Comparison of ENCODE assay signal across 25 cellular contexts in the genomic region with DNA sequence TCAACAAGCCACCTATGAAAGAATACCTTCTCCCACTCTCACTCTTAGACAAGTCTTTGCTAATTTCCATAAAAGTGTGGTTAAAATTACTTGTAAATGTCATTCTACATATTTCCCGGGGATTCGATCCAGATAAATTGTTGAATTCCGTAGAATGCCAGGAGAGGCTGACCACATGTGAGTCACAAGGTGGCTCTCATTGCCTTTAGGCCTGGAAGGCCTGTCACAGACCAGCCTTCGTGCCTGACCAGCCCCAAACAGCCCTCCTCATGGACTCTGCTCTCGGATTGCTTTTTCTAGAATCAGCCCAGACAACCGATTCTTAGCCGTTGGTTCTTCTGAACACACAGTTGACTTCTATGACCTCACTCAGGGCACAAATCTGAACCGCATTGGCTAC.
DNase-seq lines count a peak whose midpoint lies in the region; ATAC-seq and TF ChIP-seq lines count a peak whose summit lies in the region.
"Had no signal": no experiment of that assay in that cellular context is flagged by ENCODE, and none has a peak within 500 bp of the region (broad histone marks: within the 10 kb centered on the region; RNA-seq: fewer than 3 reads in every experiment).

No MANE protein-coding gene starts in this region.

- no TSS peak for BruUV-seq in Panc1 (replicated peaks; lab: Mats Ljungman, UMichigan)

- no peak overlapping the region for H3K4me3 Mint-ChIP-seq in effector memory CD8-positive, alpha-beta T cell
- H3K4me3 Mint-ChIP-seq in osteocyte (ENCODE audit: unreplicated experiment), result no peak overlapping the region
- H3K4me3 Mint-ChIP-seq: B cell had no signal

- 84 to 95% (median 93%) methylated on average over 8 of the region's 8 CpGs for WGBS in psoas muscle, 3 donors

- no peaks in the 10 kb centered on the region for H3K9me3 Mint-ChIP-seq in effector memory CD8-positive, alpha-beta T cell
- H3K9me3 Mint-ChIP-seq in osteocyte (ENCODE audit: unreplicated experiment), result no peaks in the 10 kb centered on the region

- peaks cover 4% of the 10 kb centered on the region for H3K36me3 Mint-ChIP-seq in effector memory CD8-positive, alpha-beta T cell (ENCODE audit: insufficient read depth)
- H3K36me3 Mint-ChIP-seq in osteocyte (ENCODE audit: unreplicated experiment), result peaks cover 24% of the 10 kb centered on the region

- H3K36me3 ChIP-seq in Panc1 (ENCODE audit: control insufficient read depth, insufficient read depth, low read length) (no peaks in the 10 kb centered on the region; the same call in 1 of the 2 replicates), psoas muscle (ENCODE audit: insufficient read depth in 1 of 2, low read depth in 1 of 2) (no peaks in the 10 kb centered on the region)
- H3K36me3 ChIP-seq: gastrocnemius medialis, thyroid gland had no signal

- CTCF ChIA-PET in Panc1 (lab: Charles Lee), result no interaction called here

- no peaks in the 10 kb centered on the region for H3K27me3 ChIP-seq in Panc1 (ENCODE audit: control insufficient read depth, insufficient read depth, low read length)
- no peaks in the 10 kb centered on the region for H3K27me3 ChIP-seq in psoas muscle (ENCODE audit: insufficient read depth in 3 of 3, low read length in 2 of 3)
- H3K27me3 ChIP-seq: dorsolateral prefrontal cortex, gastrocnemius medialis, thyroid gland had no signal

- no peak for TF ChIP-seq CTCF in Panc1 (IDR thresholded peaks at IDR 0.05)
- TF ChIP-seq CTCF in psoas muscle (IDR thresholded peaks at IDR 0.05), result no peak
- no peak for TF ChIP-seq CTCF in osteocyte (IDR thresholded peaks at IDR 0.05)

- DNase-seq in EH (ENCODE audit: low read depth), result peak; percentile 75
- DNase-seq in Panc1 (ENCODE audit: low read depth, low spot score), result no peak
- DNase-seq in effector memory CD8-positive, alpha-beta T cell, result no peak
- no peak for DNase-seq in psoas muscle
- no peak for DNase-seq in osteocyte (ENCODE audit: extremely low spot score, unreplicated experiment)
- DNase-seq: activated CD4-positive, alpha-beta T cell treated with anti-CD3 and anti-CD28 coated beads, Interleukin-2, amount 50 U/mL, for 1 hour; activated CD8-positive, alpha-beta memory T cell treated with anti-CD3 and anti-CD28 coated beads, Interleukin-2, amount 50 U/mL, for 4 hours; activated effector memory CD4-positive, alpha-beta T cell treated with anti-CD3 and anti-CD28 coated beads, Interleukin-2, amount 50 U/mL, for 16 hours; central memory CD4-positive, alpha-beta T cell; dorsolateral prefrontal cortex; gastrocnemius medialis; GDM1; kidney glomerular epithelial cell; NCI-H1436 treated with DMSO at 0.1 percent for 48 hours; NCI-H2171 treated with DMSO at 0.1 percent for 48 hours; NCI-H526 treated with DMSO at 0.1 percent for 48 hours; SHP77 treated with DMSO at 0.1 percent for 48 hours; stimulated activated naive CD4-positive, alpha-beta T cell treated with Interleukin-2 at 50 U/mL for 16 hours; T-cell; thyroid gland had no signal

- no peak for ATAC-seq in Panc1
- no peak for ATAC-seq in effector memory CD8-positive, alpha-beta T cell (replicated peaks)
- no peak for ATAC-seq in psoas muscle
- no peak for ATAC-seq in GM18907 (IDR thresholded peaks at IDR 0.05; ENCODE audit: unreplicated experiment)
- ATAC-seq in HG02623 (IDR thresholded peaks at IDR 0.05; ENCODE audit: unreplicated experiment), result no peak
- ATAC-seq: gastrocnemius medialis had no signal

- intact Hi-C loops in Panc1 (cut with micrococcal nuclease; ENCODE audit: unreplicated experiment) (no loop called here), psoas muscle (cut with DNase I) (no loop called here)

- no peaks in the 10 kb centered on the region for H3K27me3 Mint-ChIP-seq in effector memory CD8-positive, alpha-beta T cell
- no peaks in the 10 kb centered on the region for H3K27me3 Mint-ChIP-seq in osteocyte (ENCODE audit: unreplicated experiment)
- H3K27me3 Mint-ChIP-seq: B cell, T-cell had no signal

- POLR2A ChIA-PET in Panc1 (lab: Charles Lee), result no interaction called here

- H3K27ac ChIP-seq in Panc1 (ENCODE audit: low read length), result peak overlapping the region; percentile 77
- peak overlapping the region; percentile 39 for H3K27ac ChIP-seq in psoas muscle
- H3K27ac ChIP-seq: epithelial cell of prostate, thyroid gland had no signal

- H3K4me1 ChIP-seq in Panc1 (ENCODE audit: control insufficient read depth, insufficient read depth, low read length), result peaks cover 24% of the 10 kb centered on the region
- H3K4me1 ChIP-seq in psoas muscle, result peaks cover 29% of the 10 kb centered on the region

- H3K9me3 ChIP-seq in Panc1 (ENCODE audit: control insufficient read depth, insufficient read depth, low read depth, low read length), result no peaks in the 10 kb centered on the region
- H3K9me3 ChIP-seq in psoas muscle, result no peaks in the 10 kb centered on the region
- H3K9me3 ChIP-seq: gastrocnemius medialis, thyroid gland had no signal

- in situ Hi-C loops in Panc1 (cut with HindIII; ENCODE audit: low pct_unique_long_range_greater_than_20kb, low sequenced_read_pairs), result no loop called here

- H3K4me1 Mint-ChIP-seq in effector memory CD8-positive, alpha-beta T cell (ENCODE audit: low read depth in 2 of 2), result peaks cover 16 to 41% of the 10 kb centered on the region in 2 donors
- H3K4me1 Mint-ChIP-seq in osteocyte (ENCODE audit: unreplicated experiment), result peaks cover 20% of the 10 kb centered on the region

- peak overlapping the region; percentile 49 to 77 for H3K27ac Mint-ChIP-seq in effector memory CD8-positive, alpha-beta T cell
- H3K27ac Mint-ChIP-seq in osteocyte (ENCODE audit: unreplicated experiment), result no peak overlapping the region
- H3K27ac Mint-ChIP-seq: B cell had no signal

- H3K4me3 ChIP-seq in Panc1 (ENCODE audit: low read depth in 2 of 2, low read length in 2 of 2) (no peak overlapping the region), psoas muscle (no peak overlapping the region)
- H3K4me3 ChIP-seq: dorsolateral prefrontal cortex, gastrocnemius medialis, skin epidermis, thyroid gland had no signal
